ENCODE assay signal across 31 cellular contexts in genomic region chr1:19625264-19625663, GRCh38. TPM values are rescaled to one million over a fixed set of nuclear protein-coding genes. Genes with fewer than 3 reads are reported as not detected.
"Had no signal": no experiment of that assay in that cellular context is flagged by ENCODE, and none has a peak within 500 bp of the region (broad histone marks: within the 10 kb centered on the region; RNA-seq: fewer than 3 reads in every experiment).

No MANE protein-coding gene starts in this region.

- H3K9me3 ChIP-seq: esophagus squamous epithelium had no signal

- H3K27me3 ChIP-seq: brain microvascular endothelial cell, dorsolateral prefrontal cortex, esophagus squamous epithelium had no signal

- ATAC-seq: activated CD4-positive, CD25-positive, alpha-beta regulatory T cell treated with anti-CD3 and anti-CD28 coated beads, Interleukin-2, amount 50 U/mL, for 24 hours; activated CD8-positive, alpha-beta memory T cell treated with anti-CD3 and anti-CD28 coated beads, Interleukin-2, amount 10 ng/mL, durations not matched to agents 7 days and 5 days; activated CD8-positive, alpha-beta T cell treated with anti-CD3 and anti-CD28 coated beads, Interleukin-2, amount 10 ng/mL, durations not matched to agents 7 days and 5 days; activated T-cell treated with anti-CD3 and anti-CD28 coated beads, Interleukin-2, amount 50 U/mL, for 72 hours; T-helper 17 cell had no signal

- DNase-seq: activated B cell treated with CpG ODN at 0.5 μM for 24 hours; activated CD4-positive, alpha-beta memory T cell treated with anti-CD3 and anti-CD28 coated beads for 36 hours; activated CD4-positive, alpha-beta T cell treated with anti-CD3 and anti-CD28 coated beads, Interleukin-2, amount 10 ng/mL, durations not matched to agents 24 days and 14 days; activated CD8-positive, alpha-beta memory T cell treated with anti-CD3 and anti-CD28 coated beads, Interleukin-2, amount 10 ng/mL, durations not matched to agents 7 days and 5 days; activated CD8-positive, alpha-beta memory T cell treated with anti-CD3 and anti-CD28 coated beads, Interleukin-2, amount 50 U/mL, for 4 hours; activated CD8-positive, alpha-beta T cell treated with anti-CD3 and anti-CD28 coated beads, Interleukin-2, amount 10 ng/mL, durations not matched to agents 7 days and 5 days; activated gamma-delta T cell; activated naive CD4-positive, alpha-beta T cell treated with anti-CD3 and anti-CD28 coated beads, Interleukin-2, amount 50 U/mL, for 16 hours; activated naive CD4-positive, alpha-beta T cell treated with Interleukin-2 at 50 U/mL for 16 hours; activated T-cell treated with anti-CD3 and anti-CD28 coated beads, Interleukin-2, amount 50 U/mL, for 24 hours; activated T-cell treated with anti-CD3 and anti-CD28 coated beads, Interleukin-2, amount 50 U/mL, for 72 hours; amniotic stem cell; anterior cingulate cortex; brain microvascular endothelial cell; dorsolateral prefrontal cortex; effector memory CD4-positive, alpha-beta T cell; endodermal cell; esophagus squamous epithelium; foreskin melanocyte; T-helper 1 cell; T-helper 17 cell; T1000; WERI-Rb-1 had no signal

- H3K4me3 ChIP-seq: coronary artery, dorsolateral prefrontal cortex, esophagus squamous epithelium had no signal

- H3K27ac ChIP-seq: brain microvascular endothelial cell, coronary artery, esophagus squamous epithelium, WERI-Rb-1 had no signal

RNA-seq across cellular contexts. Expression of gene HTR6, which starts 39.4 kb away (rescaled TPM):
- total RNA-seq: activated B cell treated with CpG ODN at 0.5 μM for 24 hours; activated CD4-positive, alpha-beta T cell treated with anti-CD3 and anti-CD28 coated beads, Interleukin-2, amount 10 ng/mL, durations not matched to agents 24 days and 14 days; activated CD8-positive, alpha-beta memory T cell treated with anti-CD3 and anti-CD28 coated beads for 36 hours; activated CD8-positive, alpha-beta memory T cell treated with anti-CD3 and anti-CD28 coated beads, Interleukin-2, amount 10 ng/mL, durations not matched to agents 7 days and 5 days; activated CD8-positive, alpha-beta T cell treated with anti-CD3 and anti-CD28 coated beads, Interleukin-2, amount 10 ng/mL, durations not matched to agents 7 days and 5 days; bronchial epithelial cell; cardiac septum; epithelial cell of proximal tubule; esophagus squamous epithelium; fibroblast of villous mesenchyme had no signal
- polyA plus RNA-seq: adipose tissue had no signal
